ENCODE assay signal across 1 cellular context in genomic region chr17:57044976-57045867, GRCh38.
TF ChIP-seq lines count a peak whose summit lies in the region.

No MANE protein-coding gene starts in this region.

TF ChIP-seq in SK-N-SH treated with all-trans-retinoic acid at 6 μM for 48 hours, 23 proteins besides CTCF, POLR2A, EP300 and RAD21 (continued from another document):
- TF ChIP-seq POU6F1 (CRISPR knock-in tag; IDR thresholded peaks at IDR 0.05; ENCODE audit: borderline replicate concordance, low read depth) (no peak), ISL1 (CRISPR knock-in tag; IDR thresholded peaks at IDR 0.05) (no peak), SNAI2 (CRISPR knock-in tag; IDR thresholded peaks at IDR 0.05) (no peak)
TF ChIP-seq in SK-N-SH treated with all-trans-retinoic acid at 6 μM for 48 hours: peak in this region for 0.
